ENCODE assay signal across 17 cellular contexts in the genomic region with DNA sequence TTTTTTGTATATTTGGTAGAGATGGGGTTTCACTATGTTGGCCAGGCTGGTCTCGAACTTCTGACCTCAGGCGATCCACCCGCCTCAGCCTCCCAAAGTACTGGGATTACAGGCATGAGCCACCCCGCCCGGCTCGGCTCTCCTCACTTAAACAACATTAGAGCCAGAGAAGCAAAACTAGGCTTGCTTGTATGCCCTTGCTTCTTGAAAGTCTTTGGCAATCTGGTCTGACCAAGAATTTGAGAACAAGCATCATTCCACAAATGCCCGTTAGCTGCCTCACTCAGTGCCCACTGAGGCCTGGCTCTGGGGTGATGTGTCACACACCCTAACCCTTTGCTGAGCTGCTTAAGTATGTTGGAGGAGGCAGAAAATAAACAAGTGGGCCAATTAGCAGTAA. TPM values are rescaled to one million over a fixed set of nuclear protein-coding genes. Genes with fewer than 3 reads are reported as not detected.
DNase-seq lines count a peak whose midpoint lies in the region; ATAC-seq and TF ChIP-seq lines count a peak whose summit lies in the region.
"Had no signal": no experiment of that assay in that cellular context is flagged by ENCODE, and none has a peak within 500 bp of the region (broad histone marks: within the 10 kb centered on the region; RNA-seq: fewer than 3 reads in every experiment).

No MANE protein-coding gene starts in this region.

- peak; percentile 15 for DNase-seq in AG09319 (ENCODE audit: extremely low read depth, low read depth)
- DNase-seq in M059J (ENCODE audit: low read depth), result peak; percentile 61
- DNase-seq in dedifferentiated amniotic fluid mesenchymal stem cell (ENCODE audit: extremely low spot score), result peak; percentile 69
- peak; percentile 88 for DNase-seq in osteoblast (ENCODE audit: insufficient read length, low spot score, missing footprints)
- DNase-seq in activated T-cell treated with anti-CD3 and anti-CD28 coated beads, Interleukin-2, amount 50 U/mL, for 1 hour, result no peak
- DNase-seq in esophagus muscularis mucosa (ENCODE audit: extremely low spot score), result no peak
- DNase-seq in head of caudate nucleus, result no peak
- no peak for DNase-seq in left ventricle myocardium superior
- DNase-seq: activated CD4-positive, alpha-beta T cell treated with anti-CD3 and anti-CD28 coated beads for 1 hour; DMS79; heart left ventricle; nucleus accumbens; stimulated activated CD4-positive, alpha-beta T cell treated with anti-CD3 and anti-CD28 coated beads, Interleukin-15, amount 100 ng/mL, for 24 hours; T-helper 1 cell had no signal

- 95% methylated on average over 6 of the region's 7 CpGs for WGBS in esophagus muscularis mucosa

- H3K4me3 ChIP-seq in osteoblast (ENCODE audit: insufficient read depth, low read length), result peak overlapping the region; percentile 30
- no peak overlapping the region for H3K4me3 ChIP-seq in esophagus muscularis mucosa
- H3K4me3 ChIP-seq: heart left ventricle, Peyer's patch had no signal

- intact Hi-C loops in esophagus muscularis mucosa (cut with DNase I), result no loop called here
- intact Hi-C loops in head of caudate nucleus (cut with DNase I), result no loop called here
- intact Hi-C loops in left ventricle myocardium superior (cut with micrococcal nuclease), result no loop called here

- H3K36me3 ChIP-seq in osteoblast (ENCODE audit: insufficient read depth, low read length) (no peaks in the 10 kb centered on the region), esophagus muscularis mucosa (no peaks in the 10 kb centered on the region)
- H3K36me3 ChIP-seq: heart left ventricle, Peyer's patch had no signal

- H3K27ac ChIP-seq in osteoblast (ENCODE audit: low read depth, low read length), result peak overlapping the region; percentile 73
- no peak overlapping the region for H3K27ac ChIP-seq in esophagus muscularis mucosa (replicated peaks in 1 of 4)
- H3K27ac ChIP-seq: heart left ventricle, Peyer's patch had no signal

- H2AFZ ChIP-seq in osteoblast (ENCODE audit: low read length), result peak overlapping the region; percentile 66

- H3K79me2 ChIP-seq in osteoblast (ENCODE audit: insufficient read depth, low read length), result no peaks in the 10 kb centered on the region

- peak overlapping the region; percentile 75 for H3K4me2 ChIP-seq in osteoblast (ENCODE audit: insufficient read depth, low read length)

- no peaks in the 10 kb centered on the region for H3K27me3 ChIP-seq in osteoblast (ENCODE audit: insufficient read depth, low read length)
- no peaks in the 10 kb centered on the region for H3K27me3 ChIP-seq in esophagus muscularis mucosa
- H3K27me3 ChIP-seq: heart left ventricle, Peyer's patch had no signal

- no peak for TF ChIP-seq EP300 in esophagus muscularis mucosa (IDR thresholded peaks at IDR 0.05)

- no peak for TF ChIP-seq POLR2A in esophagus muscularis mucosa (IDR thresholded peaks at IDR 0.05; ENCODE audit: low read depth)

- no peaks in the 10 kb centered on the region for H4K20me1 ChIP-seq in osteoblast (ENCODE audit: insufficient read depth, low read length)

- no peak for ATAC-seq in left ventricle myocardium superior
- ATAC-seq: heart left ventricle, left lobe of liver had no signal

- TF ChIP-seq CTCF in AG09319 (IDR thresholded peaks at IDR 0.05; ENCODE audit: low read depth, low read length) (no peak), osteoblast (IDR thresholded peaks at IDR 0.05; ENCODE audit: extremely low read depth, low read depth, low read length) (no peak), esophagus muscularis mucosa (IDR thresholded peaks at IDR 0.05) (no peak)

- H3K9me3 ChIP-seq in osteoblast (ENCODE audit: low read depth, low read length), result no peaks in the 10 kb centered on the region
- no peaks in the 10 kb centered on the region for H3K9me3 ChIP-seq in esophagus muscularis mucosa
- H3K9me3 ChIP-seq: heart left ventricle, Peyer's patch had no signal

- H3K4me1 ChIP-seq in osteoblast (ENCODE audit: insufficient read depth, low read length), result peaks cover 22% of the 10 kb centered on the region
- peaks cover 10 to 17% (median 15%) of the 10 kb centered on the region in 4 donors for H3K4me1 ChIP-seq in esophagus muscularis mucosa

RNA-seq across cellular contexts. Expression of gene SOWAHC, which starts 33.5 kb away (rescaled TPM):
- 7.5 and 11.4 TPM in 2 replicates for total RNA-seq in M059J (2014; rRNA removed; shearing (Covaris generic))
- total RNA-seq in osteoblast, result 14.7 and 17.7 TPM in 2 replicates
- 10 to 100 TPM; 24.1 to 56.8 (median 43.3) TPM for total RNA-seq in esophagus muscularis mucosa
- 2.5 TPM for total RNA-seq in left ventricle myocardium superior

RNA-seq across cellular contexts. Expression of gene SEPTIN10, which starts 33.9 kb away (rescaled TPM):
- 47.0 and 74.5 TPM in 2 replicates for total RNA-seq in M059J (2014; rRNA removed; shearing (Covaris generic))
- total RNA-seq in osteoblast (101 and 107 TPM in 2 replicates), esophagus muscularis mucosa (100 to 1,000 TPM; 133 to 203 (median 159) TPM), left ventricle myocardium superior (46.8 TPM)
- total RNA-seq: B cell had no signal

Comparison
In these comparisons a context has a peak if more than half of its experiments do, and no peak if none do; other contexts are left out.
1. DNase-seq: peak in AG09319 (single experiment), M059J (single experiment), dedifferentiated amniotic fluid mesenchymal stem cell (single experiment) and osteoblast (single experiment); none in activated T-cell treated with anti-CD3 and anti-CD28 coated beads, Interleukin-2, amount 50 U/mL, for 1 hour (single experiment), esophagus muscularis mucosa (single experiment), head of caudate nucleus (0 of 42) and left ventricle myocardium superior (single experiment).